Comparison of ENCODE assay signal across 1 cellular context in the genomic region with DNA sequence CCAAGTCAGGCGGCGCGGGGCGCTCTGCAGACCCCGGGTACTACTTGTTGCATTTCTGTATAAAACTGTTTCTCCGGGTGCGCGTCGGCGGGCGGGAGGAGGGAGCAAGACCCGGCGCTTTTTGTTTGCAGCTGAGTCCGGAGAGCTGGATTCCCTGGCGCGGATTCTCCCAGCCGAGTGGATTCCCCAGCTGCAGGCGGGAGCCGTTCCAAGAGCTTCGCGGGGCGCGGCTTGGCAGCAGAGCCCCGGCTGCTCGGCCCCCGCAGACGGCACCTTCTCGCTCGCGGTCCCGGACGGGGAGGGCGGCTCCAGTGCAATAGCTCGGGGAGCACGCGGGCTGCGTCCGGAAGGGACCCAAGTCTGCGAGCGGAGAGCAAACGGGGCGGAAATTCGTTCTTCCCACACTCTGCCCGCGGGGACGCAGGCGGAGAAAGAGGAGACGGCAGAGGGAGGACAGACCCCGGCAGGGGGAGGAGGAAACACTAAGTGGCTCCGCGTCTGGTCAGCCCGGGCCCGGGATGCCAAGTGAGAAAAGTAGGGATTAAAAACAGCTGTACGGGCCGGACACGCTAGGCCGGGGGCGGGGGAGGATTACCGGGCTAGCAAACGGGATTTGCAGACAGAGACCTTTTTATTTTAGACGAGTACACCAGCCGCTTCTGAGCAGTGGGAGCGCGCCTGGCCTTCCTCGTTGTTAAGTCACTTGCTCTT.
TF ChIP-seq lines count a peak whose summit lies in the region.

Gene TRIL, minus strand, starts transcription at position 96 of the 711 bp plus-strand sequence. CDS start 284 bp downstream, outside the sequence.

TF ChIP-seq in SK-N-SH, 30 proteins besides CTCF, POLR2A, EP300 and RAD21 (continued from another document):
- TF ChIP-seq ZBTB33 (IDR thresholded peaks at IDR 0.05; ENCODE audit: borderline replicate concordance, low read depth) (no peak), TAF1 (IDR thresholded peaks at IDR 0.05; ENCODE audit: borderline replicate concordance, low read depth, low read length) (no peak), FOSL2 (IDR thresholded peaks at IDR 0.05; ENCODE audit: borderline replicate concordance, low read depth) (no peak), IRF3 (IDR thresholded peaks at IDR 0.05; ENCODE audit: low read depth, low read length) (no peak), REST (IDR thresholded peaks at IDR 0.05; ENCODE audit: low read depth, low read length) (no peak), SIN3A (IDR thresholded peaks at IDR 0.05; ENCODE audit: borderline replicate concordance, low read depth, low read length) (no peak), JUND (IDR thresholded peaks at IDR 0.05) (no peak), FOXM1 (IDR thresholded peaks at IDR 0.05; ENCODE audit: low read depth) (no peak), NFIC (IDR thresholded peaks at IDR 0.05; ENCODE audit: borderline replicate concordance) (peak; percentile 6; the same call in 1 of the 2 replicates), MAX (IDR thresholded peaks at IDR 0.05; ENCODE audit: low read depth) (peak; percentile 27; the same call in 1 of the 2 replicates), CHD2 (IDR thresholded peaks at IDR 0.05; ENCODE audit: low read length, partially characterized antibody) (no peak), ELF1 (IDR thresholded peaks at IDR 0.05) (no peak), TCF12 (IDR thresholded peaks at IDR 0.05) (no peak), GATA2 (CRISPR knock-in tag; IDR thresholded peaks at IDR 0.05) (peak; percentile 37), GABPA (IDR thresholded peaks at IDR 0.05; ENCODE audit: low read depth) (no peak), MXI1 (IDR thresholded peaks at IDR 0.05; ENCODE audit: low read depth, low read length) (no peak), FOXJ3 (CRISPR knock-in tag; IDR thresholded peaks at IDR 0.05) (peak; percentile 73; the same call in 1 of the 2 replicates), NRF1 (IDR thresholded peaks at IDR 0.05; ENCODE audit: low read depth, low read length) (no peak), SMC3 (IDR thresholded peaks at IDR 0.05; ENCODE audit: low read depth, low read length) (no peak), RCOR1 (IDR thresholded peaks at IDR 0.05; ENCODE audit: low read length) (0 out of 2 replicates have a peak, but pooled peaks have one; percentile 45)
- TF ChIP-seq, protein P1, sequence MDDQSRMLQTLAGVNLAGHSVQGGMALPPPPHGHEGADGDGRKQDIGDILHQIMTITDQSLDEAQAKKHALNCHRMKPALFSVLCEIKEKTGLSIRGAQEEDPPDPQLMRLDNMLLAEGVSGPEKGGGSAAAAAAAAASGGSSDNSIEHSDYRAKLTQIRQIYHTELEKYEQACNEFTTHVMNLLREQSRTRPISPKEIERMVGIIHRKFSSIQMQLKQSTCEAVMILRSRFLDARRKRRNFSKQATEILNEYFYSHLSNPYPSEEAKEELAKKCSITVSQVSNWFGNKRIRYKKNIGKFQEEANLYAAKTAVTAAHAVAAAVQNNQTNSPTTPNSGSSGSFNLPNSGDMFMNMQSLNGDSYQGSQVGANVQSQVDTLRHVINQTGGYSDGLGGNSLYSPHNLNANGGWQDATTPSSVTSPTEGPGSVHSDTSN (IDR thresholded peaks at IDR 0.05): no peak
